Comparison of ENCODE assay signal across 9 cellular contexts in genomic region chr9:13239208-13239607, GRCh38. TPM values are rescaled to one million over a fixed set of nuclear protein-coding genes. Genes with fewer than 3 reads are reported as not detected.
"Had no signal": no experiment of that assay in that cellular context is flagged by ENCODE, and none has a peak within 500 bp of the region (broad histone marks: within the 10 kb centered on the region; RNA-seq: fewer than 3 reads in every experiment).

No MANE protein-coding gene starts in this region.

- H3K9me3 Mint-ChIP-seq: HFFc6 had no signal

- H3K27ac ChIP-seq: GM23248, HL-60 had no signal

- H3K4me3 Mint-ChIP-seq: HFFc6, IgD-negative memory B cell had no signal

- H3K4me1 Mint-ChIP-seq: IgD-negative memory B cell had no signal

- H3K27me3 Mint-ChIP-seq: IgD-negative memory B cell had no signal

- H3K9me3 ChIP-seq: HAP-1 had no signal

- H3K36me3 ChIP-seq: HAP-1 had no signal

- H2AFZ ChIP-seq: GM23248 had no signal

- H3K9ac ChIP-seq: GM23248 had no signal

- ATAC-seq: HCT116, HepG2 had no signal

- H3K27ac Mint-ChIP-seq: HFFc6, IgD-negative memory B cell had no signal

- H3K4me3 ChIP-seq: GM23248, HAP-1 had no signal

- DNase-seq: GM23248, GOT3, H7, HFFc6 had no signal

RNA-seq across cellular contexts. Expression of gene MPDZ, which starts 40.3 kb away (rescaled TPM):
- polyA plus RNA-seq: IgD-negative memory B cell had no signal
